Comparison of ENCODE assay signal across 12 cellular contexts in genomic region chr20:10550204-10551118, GRCh38.
DNase-seq lines count a peak whose midpoint lies in the region; ATAC-seq and TF ChIP-seq lines count a peak whose summit lies in the region.
"Had no signal": no experiment of that assay in that cellular context is flagged by ENCODE, and none has a peak within 500 bp of the region (broad histone marks: within the 10 kb centered on the region; RNA-seq: fewer than 3 reads in every experiment).

No MANE protein-coding gene starts in this region.

- DNase-seq in activated CD4-positive, alpha-beta T cell treated with anti-CD3 and anti-CD28 coated beads, Interleukin-2, amount 10 ng/mL, durations not matched to agents 24 days and 14 days, result no peak
- DNase-seq in activated CD4-positive, alpha-beta T cell treated with anti-CD3 and anti-CD28 coated beads for 48 hours, result no peak
- DNase-seq in UCSD-AML1 (lab: John Stamatoyannopoulos, UW; ENCODE audit: unreplicated experiment) (peak; percentile 38), endodermal cell (peak; percentile 32), thoracic aorta (ENCODE audit: low spot score) (no peak), NCI-H446 (lab: John Stamatoyannopoulos, UW) (no peak), COR-L47 (lab: John Stamatoyannopoulos, UW) (no peak), BE2C (no peak)
- DNase-seq: DMS79 treated with DMSO at 0.1 percent for 48 hours; effector memory CD4-positive, alpha-beta T cell; gastrocnemius medialis had no signal

- H3K9ac ChIP-seq in endodermal cell (ENCODE audit: extremely low read depth, low read length, poor library complexity, severe bottlenecking), result no peak overlapping the region
- H3K9ac ChIP-seq: KMS-11 had no signal

- no peak overlapping the region for H3K27ac ChIP-seq in endodermal cell (ENCODE audit: low read depth, low read length)
- H3K27ac ChIP-seq in thoracic aorta, result peak overlapping the region; percentile 8 to 10
- H3K27ac ChIP-seq: gastrocnemius medialis, KMS-11 had no signal

- peaks cover 24% of the 10 kb centered on the region for H3K4me1 Mint-ChIP-seq in activated CD4-positive, alpha-beta T cell treated with anti-CD3 and anti-CD28 coated beads, Interleukin-2, amount 10 ng/mL, durations not matched to agents 24 days and 14 days
- H3K4me1 Mint-ChIP-seq in endodermal cell, result peaks cover 22% of the 10 kb centered on the region

- no peaks in the 10 kb centered on the region for H3K9me3 Mint-ChIP-seq in activated CD4-positive, alpha-beta T cell treated with anti-CD3 and anti-CD28 coated beads, Interleukin-2, amount 10 ng/mL, durations not matched to agents 24 days and 14 days
- H3K9me3 Mint-ChIP-seq in endodermal cell, result no peaks in the 10 kb centered on the region

- H3K9me3 ChIP-seq in endodermal cell (ENCODE audit: control insufficient read depth, low read length) (no peaks in the 10 kb centered on the region), thoracic aorta (no peaks in the 10 kb centered on the region), BE2C (no peaks in the 10 kb centered on the region)
- H3K9me3 ChIP-seq: gastrocnemius medialis had no signal

- H3K4me1 ChIP-seq in endodermal cell (ENCODE audit: control insufficient read depth, insufficient read depth, low read length), result peaks cover 10% of the 10 kb centered on the region
- H3K4me1 ChIP-seq in thoracic aorta (ENCODE audit: control insufficient read depth in 1 of 2, low read depth in 2 of 2), result peaks cover 14 to 60% of the 10 kb centered on the region in 2 donors
- H3K4me1 ChIP-seq in BE2C, result no peaks in the 10 kb centered on the region
- H3K4me1 ChIP-seq: gastrocnemius medialis had no signal

- no peaks in the 10 kb centered on the region for H3K27me3 Mint-ChIP-seq in activated CD4-positive, alpha-beta T cell treated with anti-CD3 and anti-CD28 coated beads, Interleukin-2, amount 10 ng/mL, durations not matched to agents 24 days and 14 days
- H3K27me3 Mint-ChIP-seq in endodermal cell (ENCODE audit: insufficient read depth), result no peaks in the 10 kb centered on the region

- no peak for ATAC-seq in thoracic aorta (ENCODE audit: insufficient number of reproducible peaks, low FRiP score, low read depth)
- ATAC-seq: gastrocnemius medialis had no signal

- H3K4me3 ChIP-seq in endodermal cell (ENCODE audit: low read length) (no peak overlapping the region), thoracic aorta (no peak overlapping the region), BE2C (ENCODE audit: low read depth, low read length) (no peak overlapping the region)
- H3K4me3 ChIP-seq: gastrocnemius medialis had no signal

- H3K27me3 ChIP-seq in endodermal cell (ENCODE audit: control insufficient read depth, insufficient read depth, low read length, poor library complexity, severe bottlenecking) (no peaks in the 10 kb centered on the region), thoracic aorta (replicated peaks; ENCODE audit: insufficient read depth) (no peaks in the 10 kb centered on the region), BE2C (no peaks in the 10 kb centered on the region)
- H3K27me3 ChIP-seq: gastrocnemius medialis had no signal

- intact Hi-C loops in activated CD4-positive, alpha-beta T cell treated with anti-CD3 and anti-CD28 coated beads, Interleukin-2, amount 10 ng/mL, durations not matched to agents 24 days and 14 days (cut with micrococcal nuclease), result loop anchor here (5.0 kb wide), 1 partner anchor 722 kb away; no protein-coding TSS in a partner anchor

- WGBS in endodermal cell (ENCODE audit: insufficient coverage in 1 of 2, insufficient read length in 1 of 2), 2 experiments, result 92% methylated on average over 8 to 14 of the region's 14 CpGs

- TF ChIP-seq CTCF in endodermal cell (conservative IDR thresholded peaks at IDR 0.05), result no peak
- TF ChIP-seq CTCF in thoracic aorta (IDR thresholded peaks at IDR 0.05), result no peak
- TF ChIP-seq CTCF in BE2C (IDR thresholded peaks at IDR 0.05; ENCODE audit: low read depth, low read length), result no peak

- no peaks in the 10 kb centered on the region for H3K36me3 ChIP-seq in endodermal cell (ENCODE audit: control insufficient read depth, insufficient read depth, low read length)
- no peaks in the 10 kb centered on the region for H3K36me3 ChIP-seq in thoracic aorta
- no peaks in the 10 kb centered on the region for H3K36me3 ChIP-seq in BE2C
- H3K36me3 ChIP-seq: gastrocnemius medialis had no signal

- no peak overlapping the region for H3K27ac Mint-ChIP-seq in activated CD4-positive, alpha-beta T cell treated with anti-CD3 and anti-CD28 coated beads, Interleukin-2, amount 10 ng/mL, durations not matched to agents 24 days and 14 days
- H3K27ac Mint-ChIP-seq in endodermal cell, result no peak overlapping the region

- no peaks in the 10 kb centered on the region for H3K36me3 Mint-ChIP-seq in activated CD4-positive, alpha-beta T cell treated with anti-CD3 and anti-CD28 coated beads, Interleukin-2, amount 10 ng/mL, durations not matched to agents 24 days and 14 days (ENCODE audit: low read depth)
- H3K36me3 Mint-ChIP-seq in endodermal cell (ENCODE audit: low read depth), result no peaks in the 10 kb centered on the region

- peak overlapping the region; percentile 29 for H3K4me3 Mint-ChIP-seq in activated CD4-positive, alpha-beta T cell treated with anti-CD3 and anti-CD28 coated beads, Interleukin-2, amount 10 ng/mL, durations not matched to agents 24 days and 14 days
- no peak overlapping the region for H3K4me3 Mint-ChIP-seq in endodermal cell

Comparison
In these comparisons a context has a peak if more than half of its experiments do, and no peak if none do; other contexts are left out.
1. DNase-seq: peak in UCSD-AML1 (single experiment) and endodermal cell (single experiment); none in activated CD4-positive, alpha-beta T cell treated with anti-CD3 and anti-CD28 coated beads, Interleukin-2, amount 10 ng/mL, durations not matched to agents 24 days and 14 days (single experiment), activated CD4-positive, alpha-beta T cell treated with anti-CD3 and anti-CD28 coated beads for 48 hours (single experiment), thoracic aorta (single experiment), NCI-H446 (0 of 2), COR-L47 (single experiment) and BE2C (single experiment).